In genomic region chr15:94238539-94239118, GRCh38 we compare ENCODE assay signal across 9 cellular contexts. TPM values are rescaled to one million over a fixed set of nuclear protein-coding genes. Genes with fewer than 3 reads are reported as not detected.
A peak's percentile ranks its signal among the peaks of the same experiment; 100 is the strongest.
DNase-seq lines count a peak whose midpoint lies in the region; ATAC-seq and TF ChIP-seq lines count a peak whose summit lies in the region.
"Had no signal": no experiment of that assay in that cellular context is flagged by ENCODE, and none has a peak within 500 bp of the region (broad histone marks: within the 10 kb centered on the region; RNA-seq: fewer than 3 reads in every experiment).

No MANE protein-coding gene starts in this region.

- no peaks in the 10 kb centered on the region for H3K79me2 ChIP-seq in H9 (ENCODE audit: insufficient read depth, low read length)

- WGBS in stomach, 5 donors = 70 to 90% (median 74%) methylated on average over 4 of the region's 4 CpGs
- no CpG with 5 or more reads among the region's 4 CpGs for WGBS in H9 (ENCODE audit: extremely low coverage, insufficient read length, low lambda C conversion rate)

- H2BK20ac ChIP-seq in H9 (ENCODE audit: low read depth, low read length, poor library complexity, severe bottlenecking) = no peak overlapping the region

- H3K27ac Mint-ChIP-seq in naive B cell (peak overlapping the region; percentile 62 to 97 (median 82)), H9 (no peak overlapping the region)

- no peaks in the 10 kb centered on the region for H3K36me3 ChIP-seq in stomach

- H3K4ac ChIP-seq in H9 (ENCODE audit: low read depth, low read length) = no peak overlapping the region

- no peak overlapping the region for H2BK5ac ChIP-seq in H9 (ENCODE audit: insufficient read length, low read length)

- H3K9me3 ChIP-seq in stomach = no peaks in the 10 kb centered on the region
- no peaks in the 10 kb centered on the region for H3K9me3 ChIP-seq in H9 (ENCODE audit: control insufficient read depth, low read depth, low read length)

- intact Hi-C loops in stomach (cut with DNase I; ENCODE audit: low total_unique reads) (no loop called here), posterior vena cava (cut with DNase I) (no loop called here)

- no peak overlapping the region for H3K23ac ChIP-seq in H9 (ENCODE audit: insufficient read length, low read depth, low read length)

- no peak overlapping the region for H3K9ac ChIP-seq in H9 (ENCODE audit: extremely low read depth, insufficient read length, low read length)

- H3K4me3 Mint-ChIP-seq in naive B cell = peak overlapping the region in 7 of 8 donors; percentile 5 to 89 (median 63)
- no peak overlapping the region for H3K4me3 Mint-ChIP-seq in H9

- no peak overlapping the region for H3K56ac ChIP-seq in H9 (ENCODE audit: insufficient read length, low read depth, low read length)

- peaks cover 7 to 26% (median 12%) of the 10 kb centered on the region in 4 donors for H3K4me1 ChIP-seq in stomach
- H3K4me1 ChIP-seq in H9 (ENCODE audit: insufficient read depth, low read length) = no peaks in the 10 kb centered on the region; the same call in 1 of the 2 replicates

- H4K91ac ChIP-seq in H9 (ENCODE audit: insufficient read length, low read depth, low read length) = no peak overlapping the region

- no peak overlapping the region for H3T11ph ChIP-seq in H9 (ENCODE audit: low read length)

- H2BK15ac ChIP-seq in H9 (ENCODE audit: low read depth, low read length) = no peak overlapping the region

- no peak overlapping the region for H3K4me3 ChIP-seq in stomach

- H3K23me2 ChIP-seq in H9 (ENCODE audit: insufficient read length, low read depth, low read length, poor library complexity, severe bottlenecking) = no peaks in the 10 kb centered on the region

- H3K36me3 Mint-ChIP-seq in naive B cell (no peaks in the 10 kb centered on the region), H9 (ENCODE audit: insufficient read depth in 1 of 3, low read depth in 3 of 3) (no peaks in the 10 kb centered on the region)

- DNase-seq in NCI-H510A (lab: John Stamatoyannopoulos, UW) (peak; percentile 6), naive B cell (peak; percentile 75), stomach (no peak), H9 (no peak), posterior vena cava (ENCODE audit: low spot score) (no peak)
- DNase-seq: NCI-H1930; stimulated activated CD4-positive, alpha-beta T cell treated with anti-CD3 and anti-CD28 coated beads, Interleukin-12 subunit alpha, Interleukin-12 subunit beta, amount 100 ng/mL, for 4 hours had no signal

- no peak overlapping the region for H2AK5ac ChIP-seq in H9 (ENCODE audit: insufficient read length, low read length)

- H3K27me3 Mint-ChIP-seq in naive B cell (no peaks in the 10 kb centered on the region), H9 (ENCODE audit: low read depth) (peaks cover 7% of the 10 kb centered on the region)

- no peak overlapping the region for H3K4me2 ChIP-seq in H9 (ENCODE audit: insufficient read depth, insufficient read length, low read length)

- no peak overlapping the region for H4K5ac ChIP-seq in H9 (ENCODE audit: insufficient read length, low read depth, low read length)

- H3K9me3 Mint-ChIP-seq in naive B cell (no peaks in the 10 kb centered on the region), H9 (no peaks in the 10 kb centered on the region)

- H2BK120ac ChIP-seq in H9 (ENCODE audit: low read depth, low read length, poor library complexity, severe bottlenecking) = no peak overlapping the region

- no peak for TF ChIP-seq EP300 in stomach (IDR thresholded peaks at IDR 0.05)

- peak; percentile 44 for ATAC-seq in GM19035 (IDR thresholded peaks at IDR 0.05; ENCODE audit: unreplicated experiment)
- peak; percentile 74 for ATAC-seq in HG02642 (IDR thresholded peaks at IDR 0.05; ENCODE audit: poor library complexity, unreplicated experiment)
- ATAC-seq in naive B cell (ENCODE audit: low read depth in 2 of 2) = peak; percentile 95 to 97

- no peak for TF ChIP-seq POLR2A in stomach (IDR thresholded peaks at IDR 0.05)

- H3K4me1 Mint-ChIP-seq in naive B cell = peaks cover 57 to 87% (median 74%) of the 10 kb centered on the region in 3 donors
- H3K4me1 Mint-ChIP-seq in H9 = peaks cover 3% of the 10 kb centered on the region in 2 experiments; a peak in 3 of 4 replicates

- TF ChIP-seq CTCF in stomach (IDR thresholded peaks at IDR 0.05) = no peak
- TF ChIP-seq CTCF in H9 (conservative IDR thresholded peaks at IDR 0.05) = no peak

- H3K79me1 ChIP-seq in H9 (ENCODE audit: insufficient read depth, low read depth, low read length, poor library complexity, severe bottlenecking) = no peaks in the 10 kb centered on the region

- no peaks in the 10 kb centered on the region for H3K27me3 ChIP-seq in stomach
- H3K27me3 ChIP-seq in H9 (ENCODE audit: insufficient read depth, low read length) = no peaks in the 10 kb centered on the region

- no peak overlapping the region for H3K18ac ChIP-seq in H9 (ENCODE audit: insufficient read length, low read depth, low read length)

- no peak overlapping the region for H2AFZ ChIP-seq in H9 (ENCODE audit: low read length)

- H4K8ac ChIP-seq in H9 (replicated peaks; ENCODE audit: insufficient read length, low read depth, low read length) = no peak overlapping the region

- no peaks in the 10 kb centered on the region for H4K20me1 ChIP-seq in H9 (ENCODE audit: control insufficient read depth, insufficient read depth, insufficient read length)

- H2BK12ac ChIP-seq in H9 (ENCODE audit: insufficient read length, low read depth, low read length) = no peak overlapping the region

- H3K27ac ChIP-seq in stomach = peak overlapping the region in 1 of 5 donors; percentile 40
- no peak overlapping the region for H3K27ac ChIP-seq in H9 (ENCODE audit: insufficient read length, low read depth, low read length)

- H3K14ac ChIP-seq in H9 (ENCODE audit: insufficient read depth, low read length) = no peak overlapping the region

RNA-seq across cellular contexts. Expression of gene MCTP2, which starts 7.3 kb away (rescaled TPM):
- 10 to 100 TPM; 12.7 to 30.5 (median 17.5) TPM for polyA plus RNA-seq in naive B cell (ENCODE audit: low read depth in 6 of 6)
- 10 to 100 TPM in 4 of 5 donors, 1 to 10 TPM in 1; 7.1 to 62.4 (median 34.8) TPM for total RNA-seq in stomach
- 1 to 10 TPM; 2.8 to 5.9 (median 5.8) TPM for polyA plus RNA-seq in stomach
- 1.3 and 2.0 TPM in 2 replicates for total RNA-seq in H9 (2021)
- total RNA-seq in posterior vena cava = 1 to 10 TPM; 3.7 to 8.2 TPM

Comparison
In these comparisons a context has a peak if more than half of its experiments do, and no peak if none do; other contexts are left out.
1. ATAC-seq: peak in every context shown above with its lines; median percentile 96 in naive B cell; 74 in HG02642; 44 in GM19035.
2. DNase-seq: peak in NCI-H510A (single experiment) and naive B cell (single experiment); none in stomach (single experiment), H9 (single experiment) and posterior vena cava (single experiment).
3. H3K27ac Mint-ChIP-seq: peak in naive B cell (6 of 6); none in H9 (0 of 3).
4. H3K4me3 Mint-ChIP-seq: peak in naive B cell (7 of 8); none in H9 (0 of 2).